ENCODE assay signal across 4 cellular contexts in the genomic region with DNA sequence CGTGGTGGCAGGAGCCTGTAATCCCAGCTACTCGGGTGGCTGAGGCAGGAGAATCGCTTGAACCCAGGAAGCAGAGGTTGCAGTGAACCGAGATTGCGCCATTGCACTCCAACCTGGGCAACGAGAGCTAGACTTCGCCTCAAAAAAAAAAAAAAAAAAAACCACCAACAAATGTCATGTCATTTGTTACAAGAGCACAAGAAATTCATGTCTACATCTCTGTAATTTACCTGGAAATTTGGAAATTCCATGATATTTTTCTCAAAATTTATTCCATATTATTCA.
"Had no signal": no experiment of that assay in that cellular context is flagged by ENCODE, and none has a peak within 500 bp of the region (broad histone marks: within the 10 kb centered on the region; RNA-seq: fewer than 3 reads in every experiment).

No MANE protein-coding gene starts in this region.

- H3K4me2 ChIP-seq: SK-N-SH had no signal

- H3K36me3 ChIP-seq: MG63 had no signal

- H3K9me3 ChIP-seq: MG63, SK-N-SH had no signal

- H3K9me3 Mint-ChIP-seq: IgD-negative memory B cell had no signal

- H3K27me3 ChIP-seq: MG63 had no signal

- H3K27ac Mint-ChIP-seq: IgD-negative memory B cell had no signal

- H3K4me3 Mint-ChIP-seq: IgD-negative memory B cell had no signal

- H3K9ac ChIP-seq: SK-N-SH had no signal

- H3K9me2 ChIP-seq: SK-N-SH had no signal

- H3K27ac ChIP-seq: RWPE1 had no signal

- H3K4me3 ChIP-seq: MG63 had no signal
